Comparison of ENCODE assay signal across 15 cellular contexts in genomic region chr16:66689282-66689681, GRCh38. TPM values are rescaled to one million over a fixed set of nuclear protein-coding genes. Genes with fewer than 3 reads are reported as not detected.
DNase-seq lines count a peak whose midpoint lies in the region; ATAC-seq and TF ChIP-seq lines count a peak whose summit lies in the region.
"Had no signal": no experiment of that assay in that cellular context is flagged by ENCODE, and none has a peak within 500 bp of the region (broad histone marks: within the 10 kb centered on the region; RNA-seq: fewer than 3 reads in every experiment).

No MANE protein-coding gene starts in this region.

- intact Hi-C loops in dorsolateral prefrontal cortex (cut with DNase I) (no loop called here), thyroid gland (cut with DNase I) (no loop called here), heart left ventricle (cut with DNase I) (no loop called here)

- no peak overlapping the region for H3K27ac Mint-ChIP-seq in activated naive CD8-positive, alpha-beta T cell treated with anti-CD3 and anti-CD28 coated beads for 36 hours
- H3K27ac Mint-ChIP-seq: CD4-positive, alpha-beta memory T cell; HFFc6 had no signal

- no peak for DNase-seq in dorsolateral prefrontal cortex
- peak; percentile 23 for DNase-seq in kidney glomerular epithelial cell (lab: John Stamatoyannopoulos, UW)
- DNase-seq in mesenteric fat pad (ENCODE audit: low spot score) = peak; percentile 43
- peak in 1 of 2 donors; percentile 36 for DNase-seq in thyroid gland
- DNase-seq in activated naive CD8-positive, alpha-beta T cell treated with anti-CD3 and anti-CD28 coated beads for 36 hours = no peak
- DNase-seq in heart left ventricle = no peak
- DNase-seq: C1 segment of cervical spinal cord; CD4-positive, alpha-beta memory T cell; COR-L47; DMS153; DND-41; GOT3; HFFc6 had no signal

- H3K27ac ChIP-seq in dorsolateral prefrontal cortex (peak overlapping the region in 32 of 59 donors; percentile 18 to 94 (median 84)), thyroid gland (peak overlapping the region in 2 of 3 donors; percentile 43 to 45), heart left ventricle (no peak overlapping the region)

- H3K9me3 Mint-ChIP-seq in activated naive CD8-positive, alpha-beta T cell treated with anti-CD3 and anti-CD28 coated beads for 36 hours = no peaks in the 10 kb centered on the region
- H3K9me3 Mint-ChIP-seq: CD4-positive, alpha-beta memory T cell; HFFc6 had no signal

- peaks cover 9% of the 10 kb centered on the region for H3K27me3 Mint-ChIP-seq in activated naive CD8-positive, alpha-beta T cell treated with anti-CD3 and anti-CD28 coated beads for 36 hours

- H3K36me3 ChIP-seq in thyroid gland (no peaks in the 10 kb centered on the region), heart left ventricle (no peaks in the 10 kb centered on the region)
- H3K36me3 ChIP-seq: HAP-1 had no signal

- peaks cover 24 to 35% of the 10 kb centered on the region in 2 donors for H3K4me1 ChIP-seq in thyroid gland
- no peaks in the 10 kb centered on the region for H3K4me1 ChIP-seq in heart left ventricle

- no peak overlapping the region for H3K4me3 Mint-ChIP-seq in activated naive CD8-positive, alpha-beta T cell treated with anti-CD3 and anti-CD28 coated beads for 36 hours
- H3K4me3 Mint-ChIP-seq: CD4-positive, alpha-beta memory T cell; HFFc6 had no signal

- H3K4me1 Mint-ChIP-seq in activated naive CD8-positive, alpha-beta T cell treated with anti-CD3 and anti-CD28 coated beads for 36 hours = peaks cover 4% of the 10 kb centered on the region
- H3K4me1 Mint-ChIP-seq: CD4-positive, alpha-beta memory T cell had no signal

- 51 to 57% methylated on average over 6 of the region's 6 CpGs for WGBS in thyroid gland, 2 donors
- 84 to 96% (median 94%) methylated on average over 6 of the region's 6 CpGs for WGBS in heart left ventricle, 4 donors

- no peak for TF ChIP-seq POLR2A in thyroid gland (IDR thresholded peaks at IDR 0.05)
- no peak for TF ChIP-seq POLR2A in heart left ventricle (IDR thresholded peaks at IDR 0.05)

- H3K27me3 ChIP-seq in dorsolateral prefrontal cortex = no peaks in the 10 kb centered on the region
- no peaks in the 10 kb centered on the region for H3K27me3 ChIP-seq in thyroid gland
- H3K27me3 ChIP-seq in heart left ventricle = no peaks in the 10 kb centered on the region

- H3K4me3 ChIP-seq in dorsolateral prefrontal cortex (peak overlapping the region in 1 of 59 donors; percentile 33), thyroid gland (replicated peaks in 1 of 3) (no peak overlapping the region), heart left ventricle (no peak overlapping the region)
- H3K4me3 ChIP-seq: HAP-1 had no signal

- no peaks in the 10 kb centered on the region for H3K9me3 ChIP-seq in thyroid gland
- H3K9me3 ChIP-seq in heart left ventricle = no peaks in the 10 kb centered on the region
- H3K9me3 ChIP-seq: HAP-1 had no signal

- H3K36me3 Mint-ChIP-seq in activated naive CD8-positive, alpha-beta T cell treated with anti-CD3 and anti-CD28 coated beads for 36 hours = no peaks in the 10 kb centered on the region
- H3K36me3 Mint-ChIP-seq: CD4-positive, alpha-beta memory T cell had no signal

- TF ChIP-seq CTCF in dorsolateral prefrontal cortex (IDR thresholded peaks at IDR 0.05 in 54 of 56, conservative IDR thresholded peaks at IDR 0.05 in 2 of 56; ENCODE audit: low read depth in 1 of 56, partially characterized antibody in 56 of 56) (no peak), thyroid gland (IDR thresholded peaks at IDR 0.05) (no peak), heart left ventricle (IDR thresholded peaks at IDR 0.05) (no peak)

- ATAC-seq in HG03280 (IDR thresholded peaks at IDR 0.05; ENCODE audit: unreplicated experiment) (no peak), heart left ventricle (no peak)

RNA-seq across cellular contexts. Expression of gene CMTM4, which starts 7.3 kb away (rescaled TPM):
- 100 to 1,000 TPM in 112 of 120 experiments, 10 to 100 TPM in 8; 82.8 to 193 (median 119) TPM for total RNA-seq in dorsolateral prefrontal cortex
- 17.9 TPM for total RNA-seq in mesenteric fat pad
- 100 to 1,000 TPM; 170 to 246 (median 201) TPM for total RNA-seq in thyroid gland
- total RNA-seq in activated naive CD8-positive, alpha-beta T cell treated with anti-CD3 and anti-CD28 coated beads for 36 hours = 1 to 10 TPM; 2.4 to 2.8 TPM
- 10 to 100 TPM in 7 of 9 donors, 1 to 10 TPM in 2; 8.1 to 22.5 (median 12.2) TPM for total RNA-seq in heart left ventricle
- 10 to 100 TPM in 1 of 2 donors, 1 to 10 TPM in 1; 4.5 to 13.8 TPM for polyA plus RNA-seq in heart left ventricle

Comparison
In these comparisons a context has a peak if more than half of its experiments do, and no peak if none do; other contexts are left out.
1. DNase-seq: peak in kidney glomerular epithelial cell (single experiment) and mesenteric fat pad (single experiment); none in dorsolateral prefrontal cortex (0 of 10), activated naive CD8-positive, alpha-beta T cell treated with anti-CD3 and anti-CD28 coated beads for 36 hours (single experiment) and heart left ventricle (0 of 5).
2. H3K27ac ChIP-seq: peak in dorsolateral prefrontal cortex (32 of 59) and thyroid gland (2 of 3); none in heart left ventricle (0 of 12).